Comparison of ENCODE assay signal across 22 cellular contexts in genomic region chr1:245407983-245408382, GRCh38.
DNase-seq lines count a peak whose midpoint lies in the region; ATAC-seq, FAIRE-seq and TF ChIP-seq lines count a peak whose summit lies in the region.
"Had no signal": no experiment of that assay in that cellular context is flagged by ENCODE, and none has a peak within 500 bp of the region (broad histone marks: within the 10 kb centered on the region; RNA-seq: fewer than 3 reads in every experiment).

No MANE protein-coding gene starts in this region.

- H3K27me3 ChIP-seq in HepG2 (ENCODE audit: control insufficient read depth in 1 of 2, insufficient read depth in 2 of 2, low read length in 2 of 2) (no peaks in the 10 kb centered on the region), right lobe of liver (no peaks in the 10 kb centered on the region), IMR-90 (ENCODE audit: control insufficient read depth, insufficient read depth, low read length) (no peaks in the 10 kb centered on the region), K562 (ENCODE audit: control insufficient read depth in 2 of 2, insufficient read depth in 2 of 2, low read length in 2 of 2) (peaks cover 33 to 69% of the 10 kb centered on the region in 2 experiments)
- H3K27me3 ChIP-seq: BLaER1 treated with 17β-estradiol and CSF1 and Interleukin-3, amounts not matched to agents 10 nM and 100 nM had no signal

- H3K4me3 ChIP-seq in HepG2 (replicated peaks in 1 of 3; ENCODE audit: insufficient read depth in 1 of 3, low read depth in 2 of 3, low read length in 3 of 3) = no peak overlapping the region
- no peak overlapping the region for H3K4me3 ChIP-seq in right lobe of liver
- no peak overlapping the region for H3K4me3 ChIP-seq in IMR-90 (ENCODE audit: insufficient read depth, low read depth, low read length)
- no peak overlapping the region for H3K4me3 ChIP-seq in K562
- H3K4me3 ChIP-seq: BLaER1 treated with 17β-estradiol and CSF1 and Interleukin-3, amounts not matched to agents 10 nM and 100 nM had no signal

- no peak overlapping the region for H3K4ac ChIP-seq in IMR-90 (ENCODE audit: low read depth, low read length)

- CTCF ChIA-PET in HepG2 (lab: Yijun Ruan, JAX; ENCODE audit: low intra/inter-chr PET ratio, low total read pairs) = no interaction called here
- CTCF ChIA-PET in IMR-90 (lab: Yijun Ruan, JAX) = interaction anchor here (0.6 kb wide), 1 partner anchor 417 kb away, joined by 3 read pairs; no protein-coding TSS in a partner anchor
- CTCF ChIA-PET in K562 (lab: Yijun Ruan, JAX; ENCODE audit: low intra/inter-chr PET ratio) = no interaction called here

- intact Hi-C loops in HepG2 (cut with micrococcal nuclease; ENCODE audit: unreplicated experiment) (no loop called here), right lobe of liver (cut with DNase I) (no loop called here), IMR-90 (cut with micrococcal nuclease) (no loop called here), K562 (cut with micrococcal nuclease) (no loop called here)

- FAIRE-seq in HepG2 (lab: Jason Lieb, UNC) (no peak), K562 (lab: Jason Lieb, UNC) (no peak)
- FAIRE-seq: A204.1, D721Med, G401.6, GM12891, GM19239 had no signal

- no peak overlapping the region for H2BK15ac ChIP-seq in IMR-90 (ENCODE audit: low read depth, low read length)

- no peak overlapping the region for H3K56ac ChIP-seq in IMR-90 (ENCODE audit: extremely low read depth, insufficient read depth, low read length)

- POLR2A ChIA-PET in HepG2 (lab: Yijun Ruan, JAX) (no interaction called here), IMR-90 (lab: Charles Lee; ENCODE audit: unreplicated experiment) (no interaction called here), K562 (lab: Yijun Ruan, JAX) (interaction anchor here (1.2 kb wide), 1 partner anchor 13 kb away, joined by 4 read pairs; no protein-coding TSS in a partner anchor)

- H3K27ac ChIP-seq in HepG2 (ENCODE audit: extremely low read length, insufficient read depth, low read length) (no peak overlapping the region), right lobe of liver (no peak overlapping the region), IMR-90 (ENCODE audit: insufficient read depth, low read length) (no peak overlapping the region), K562 (ENCODE audit: extremely low read depth, low read depth, low read length) (no peak overlapping the region)
- H3K27ac ChIP-seq: BLaER1 treated with 17β-estradiol and CSF1 and Interleukin-3, amounts not matched to agents 10 nM and 100 nM; C4-2B had no signal

- H2BK20ac ChIP-seq in IMR-90 (ENCODE audit: low read depth, low read length) = no peak overlapping the region

- no peak overlapping the region for H3K18ac ChIP-seq in IMR-90 (ENCODE audit: low read depth, low read length)

- no peak overlapping the region for H4K5ac ChIP-seq in IMR-90 (ENCODE audit: low read depth, low read length)

- TF ChIP-seq RAD21 in HepG2 (CRISPR knock-in tag; IDR thresholded peaks at IDR 0.05) (no peak), IMR-90 (IDR thresholded peaks at IDR 0.05; ENCODE audit: low read length) (no peak), K562 (CRISPR knock-in tag; conservative IDR thresholded peaks at IDR 0.05 in 1 of 2, IDR thresholded peaks at IDR 0.05 in 1 of 2) (no peak)

- H2AFZ ChIP-seq in HepG2 (ENCODE audit: low read length) = no peak overlapping the region
- H2AFZ ChIP-seq in IMR-90 (replicated peaks; ENCODE audit: low read length, poor library complexity) = no peak overlapping the region
- no peak overlapping the region for H2AFZ ChIP-seq in K562 (ENCODE audit: low read depth, low read length)

- no peak overlapping the region for H4K8ac ChIP-seq in IMR-90 (ENCODE audit: low read depth in 2 of 2, low read length in 2 of 2)

- H3K14ac ChIP-seq in IMR-90 (replicated peaks; ENCODE audit: low read depth, low read length) = no peak overlapping the region

- H2BK120ac ChIP-seq in IMR-90 (ENCODE audit: low read depth, low read length) = no peak overlapping the region

- no TSS peak for BruUV-seq in HepG2 (replicated peaks; lab: Mats Ljungman, UMichigan)
- no TSS peak for BruUV-seq in IMR-90 (replicated peaks; lab: Mats Ljungman, UMichigan)
- BruUV-seq in K562 (replicated peaks; lab: Mats Ljungman, UMichigan) = no TSS peak

- WGBS in HepG2 (ENCODE audit: low lambda C conversion rate) = 75% methylated on average over 1 of the region's 2 CpGs
- 93% methylated on average over 1 of the region's 2 CpGs for WGBS in right lobe of liver (ENCODE audit: insufficient coverage, low coverage, low lambda C conversion rate, missing lambda C conversion rate)
- no CpG with 5 or more reads among the region's 2 CpGs for WGBS in IMR-90 (ENCODE audit: extremely low coverage in 2 of 2, insufficient read length in 1 of 2), 2 experiments
- WGBS in K562 (ENCODE audit: insufficient coverage, low coverage, missing lambda C conversion rate) = 3% methylated on average over 2 of the region's 2 CpGs

- no peak for TF ChIP-seq CTCF in HepG2 (CRISPR knock-in tag; IDR thresholded peaks at IDR 0.05)
- no peak for TF ChIP-seq CTCF in right lobe of liver (IDR thresholded peaks at IDR 0.05)
- no peak for TF ChIP-seq CTCF in IMR-90 (conservative IDR thresholded peaks at IDR 0.05; ENCODE audit: low read depth, low read length)
- TF ChIP-seq CTCF in K562 (IDR thresholded peaks at IDR 0.05 in 2 of 3, conservative IDR thresholded peaks at IDR 0.05 in 1 of 3; ENCODE audit: insufficient read depth in 2 of 3, low read depth in 1 of 3, low read length in 3 of 3) = no peak

- H4K20me1 ChIP-seq in HepG2 (ENCODE audit: insufficient read depth, low read length) = no peaks in the 10 kb centered on the region
- no peaks in the 10 kb centered on the region for H4K20me1 ChIP-seq in IMR-90 (ENCODE audit: insufficient read depth, low read length)
- H4K20me1 ChIP-seq in K562 (replicated peaks; ENCODE audit: control insufficient read depth, insufficient read depth, low read length) = no peaks in the 10 kb centered on the region
- H4K20me1 ChIP-seq: BLaER1 treated with 17β-estradiol and CSF1 and Interleukin-3, amounts not matched to agents 10 nM and 100 nM had no signal

- H3K36me3 ChIP-seq in HepG2 (replicated peaks in 1 of 2; ENCODE audit: control insufficient read depth in 1 of 2, insufficient read depth in 2 of 2, low read length in 2 of 2) = no peaks in the 10 kb centered on the region
- H3K36me3 ChIP-seq in right lobe of liver = no peaks in the 10 kb centered on the region
- no peaks in the 10 kb centered on the region for H3K36me3 ChIP-seq in IMR-90 (ENCODE audit: control insufficient read depth, insufficient read depth, low read length)
- H3K36me3 ChIP-seq in K562 (ENCODE audit: control insufficient read depth, insufficient read depth, low read length) = no peaks in the 10 kb centered on the region
- H3K36me3 ChIP-seq: BLaER1 treated with 17β-estradiol and CSF1 and Interleukin-3, amounts not matched to agents 10 nM and 100 nM had no signal

- H4K91ac ChIP-seq in IMR-90 (ENCODE audit: insufficient read depth, low read depth, low read length) = no peak overlapping the region

- dilution Hi-C loops in IMR-90 (cut with HindIII; ENCODE audit: low sequenced_read_pairs, unreplicated experiment) = no loop called here

- H3K79me2 ChIP-seq in HepG2 (ENCODE audit: insufficient read depth, low read length) (no peaks in the 10 kb centered on the region), K562 (ENCODE audit: control insufficient read depth, insufficient read depth, low read length) (no peaks in the 10 kb centered on the region)

- no peak overlapping the region for H3K23ac ChIP-seq in IMR-90 (ENCODE audit: low read depth, low read length)

- no peak overlapping the region for H2AK5ac ChIP-seq in IMR-90 (ENCODE audit: low read depth, low read length)

- no peak overlapping the region for H3K4me2 ChIP-seq in HepG2 (ENCODE audit: low read depth, low read length)
- no peak overlapping the region for H3K4me2 ChIP-seq in IMR-90 (ENCODE audit: low read depth, low read length)
- H3K4me2 ChIP-seq in K562 (ENCODE audit: insufficient read depth, low read length) = no peak overlapping the region
- H3K4me2 ChIP-seq: BLaER1 treated with 17β-estradiol and CSF1 and Interleukin-3, amounts not matched to agents 10 nM and 100 nM had no signal

- H2AK9ac ChIP-seq in IMR-90 (replicated peaks; ENCODE audit: low read depth, low read length, poor library complexity) = no peak overlapping the region

- H3K9me3 ChIP-seq in HepG2 (ENCODE audit: low read length) (no peaks in the 10 kb centered on the region), right lobe of liver (no peaks in the 10 kb centered on the region), IMR-90 (ENCODE audit: control insufficient read depth, insufficient read depth, low read length) (no peaks in the 10 kb centered on the region), K562 (replicated peaks; ENCODE audit: control insufficient read depth, insufficient read depth, low read depth, low read length) (no peaks in the 10 kb centered on the region)
- H3K9me3 ChIP-seq: Caco-2 had no signal

- no peak overlapping the region for H2BK5ac ChIP-seq in IMR-90 (ENCODE audit: low read depth, low read length, poor library complexity, severe bottlenecking)

- no peaks in the 10 kb centered on the region for H3K79me1 ChIP-seq in IMR-90 (ENCODE audit: low read depth in 1 of 2, low read length in 2 of 2)

- ATAC-seq in HepG2 (no peak), right lobe of liver (no peak), IMR-90 (ENCODE audit: low read depth) (no peak), K562 (no peak), HG02884 (IDR thresholded peaks at IDR 0.05; ENCODE audit: unreplicated experiment) (no peak)
- ATAC-seq: CD8-positive, alpha-beta T cell had no signal

- DNase-seq in HepG2 (ENCODE audit: low spot score) (no peak), right lobe of liver (no peak), IMR-90 (no peak), K562 (ENCODE audit: extremely low read depth in 1 of 4, low spot score in 3 of 4) (no peak), hypothalamus (lab: John Stamatoyannopoulos, UW) (no peak)
- DNase-seq in activated naive CD4-positive, alpha-beta T cell treated with anti-CD3 and anti-CD28 coated beads, Interleukin-2, amount 50 U/mL, for 16 hours = no peak
- DNase-seq: 8988T; AML-193; Caco-2; Calu3; CD4-positive, alpha-beta T cell; CD8-positive, alpha-beta T cell; DMS79 treated with DMSO at 0.1 percent for 48 hours; GF-D8 had no signal

- peaks cover 39% of the 10 kb centered on the region for H3K4me1 ChIP-seq in HepG2 (ENCODE audit: insufficient read depth, low read length)
- H3K4me1 ChIP-seq in right lobe of liver = no peaks in the 10 kb centered on the region
- peaks cover 6% of the 10 kb centered on the region for H3K4me1 ChIP-seq in IMR-90 (ENCODE audit: control insufficient read depth, insufficient read depth, low read length)
- no peaks in the 10 kb centered on the region for H3K4me1 ChIP-seq in K562 (replicated peaks in 1 of 2; ENCODE audit: control insufficient read depth in 2 of 2, insufficient read depth in 2 of 2, low read length in 2 of 2)
- H3K4me1 ChIP-seq: BLaER1 treated with 17β-estradiol and CSF1 and Interleukin-3, amounts not matched to agents 10 nM and 100 nM had no signal

- H3K9me1 ChIP-seq in IMR-90 (ENCODE audit: insufficient read depth, low read length) (peaks cover 4% of the 10 kb centered on the region; the same call in 1 of the 2 replicates), K562 (ENCODE audit: control insufficient read depth, insufficient read depth, low read length) (no peaks in the 10 kb centered on the region)

- no peak overlapping the region for H3K9ac ChIP-seq in HepG2 (ENCODE audit: insufficient read depth, low read depth, low read length)
- no peak overlapping the region for H3K9ac ChIP-seq in IMR-90 (ENCODE audit: low read depth, low read length)
- no peak overlapping the region for H3K9ac ChIP-seq in K562 (ENCODE audit: insufficient read depth in 1 of 2, low read depth in 2 of 2, low read length in 2 of 2)
- H3K9ac ChIP-seq: BLaER1 treated with 17β-estradiol and CSF1 and Interleukin-3, amounts not matched to agents 10 nM and 100 nM had no signal

- TF ChIP-seq POLR2A in HepG2 (IDR thresholded peaks at IDR 0.05; ENCODE audit: insufficient read depth in 1 of 2, low read depth in 2 of 2, low read length in 2 of 2) (no peak), right lobe of liver (IDR thresholded peaks at IDR 0.05) (no peak), IMR-90 (IDR thresholded peaks at IDR 0.05; ENCODE audit: low read depth, low read length) (no peak), K562 (conservative IDR thresholded peaks at IDR 0.05) (no peak)

- in situ Hi-C loops in HepG2 (cut with HindIII; ENCODE audit: extremely low pct_ligation_motif_present, low pct_unique_long_range_greater_than_20kb) = no loop called here
- in situ Hi-C loops in IMR-90 (cut with MboI; ENCODE audit: low sequenced_read_pairs) = no loop called here
- in situ Hi-C loops in K562 (cut with MboI) = no loop called here

- TF ChIP-seq EP300 in HepG2 (IDR thresholded peaks at IDR 0.05; ENCODE audit: low read depth in 2 of 2, low read length in 2 of 2) (no peak), HepG2 (CRISPR knock-in tag; IDR thresholded peaks at IDR 0.05; ENCODE audit: borderline replicate concordance) (no peak), K562 (IDR thresholded peaks at IDR 0.05; ENCODE audit: low read length) (no peak)

Comparison
In these comparisons a context has a peak if more than half of its experiments do, and no peak if none do; other contexts are left out.
1. Of the 241 proteins assayed by ChIP-seq in both HepG2 and K562: peak only in HepG2: MAFK; only in K562: MAFG; in both: MAFF; in neither: 238.